ENCODE assay signal across 18 cellular contexts in genomic region chr7:149282331-149282655, GRCh38. TPM values are rescaled to one million over a fixed set of nuclear protein-coding genes. Genes with fewer than 3 reads are reported as not detected.
DNase-seq lines count a peak whose midpoint lies in the region; ATAC-seq lines count a peak whose summit lies in the region.
"Had no signal": no experiment of that assay in that cellular context is flagged by ENCODE, and none has a peak within 500 bp of the region (broad histone marks: within the 10 kb centered on the region; RNA-seq: fewer than 3 reads in every experiment).

No MANE protein-coding gene starts in this region.

- H3K9me3 Mint-ChIP-seq in activated CD4-positive, alpha-beta memory T cell treated with anti-CD3 and anti-CD28 coated beads for 36 hours, result no peaks in the 10 kb centered on the region
- H3K9me3 Mint-ChIP-seq in activated CD4-positive, alpha-beta memory T cell treated with anti-CD3 and anti-CD28 coated beads, Interleukin-2, amount 10 ng/mL, durations not matched to agents 7 days and 5 days, result no peaks in the 10 kb centered on the region
- H3K9me3 Mint-ChIP-seq in T-cell, result no peaks in the 10 kb centered on the region
- no peaks in the 10 kb centered on the region for H3K9me3 Mint-ChIP-seq in stimulated activated effector memory CD8-positive, alpha-beta T cell treated with anti-CD3 and anti-CD28 coated beads, Interleukin-12 subunit alpha, Interleukin-12 subunit beta, amount 100 ng/mL, for 72 hours
- H3K9me3 Mint-ChIP-seq: IgD-negative memory B cell had no signal

- DNase-seq in activated CD4-positive, alpha-beta memory T cell treated with anti-CD3 and anti-CD28 coated beads for 36 hours, result no peak
- no peak for DNase-seq in activated CD4-positive, alpha-beta memory T cell treated with anti-CD3 and anti-CD28 coated beads, Interleukin-2, amount 10 ng/mL, durations not matched to agents 7 days and 5 days
- no peak for DNase-seq in T-cell
- DNase-seq in mesenteric fat pad (ENCODE audit: low spot score), result peak; percentile 41
- no peak for DNase-seq in stimulated activated effector memory CD8-positive, alpha-beta T cell treated with anti-CD3 and anti-CD28 coated beads, Interleukin-12 subunit alpha, Interleukin-12 subunit beta, amount 100 ng/mL, for 72 hours (ENCODE audit: low spot score in 2 of 2)
- no peak for DNase-seq in ACHN
- no peak for DNase-seq in iPS-NIHi7 (ENCODE audit: extremely low spot score)
- no peak for DNase-seq in iPS-NIHi11 (ENCODE audit: low spot score)
- DNase-seq: GOT3, Karpas-422, MG63, NCI-H1048, NCI-H1436, NCI-H1930, NCI-H226, NCI-H524, PC-9 had no signal

- in situ Hi-C loops in ACHN (cut with HindIII; ENCODE audit: low pct_ligation_motif_present, low pct_unique_long_range_greater_than_20kb, low sequenced_read_pairs), result no loop called here

- no peaks in the 10 kb centered on the region for H3K27me3 Mint-ChIP-seq in activated CD4-positive, alpha-beta memory T cell treated with anti-CD3 and anti-CD28 coated beads for 36 hours
- no peaks in the 10 kb centered on the region for H3K27me3 Mint-ChIP-seq in activated CD4-positive, alpha-beta memory T cell treated with anti-CD3 and anti-CD28 coated beads, Interleukin-2, amount 10 ng/mL, durations not matched to agents 7 days and 5 days
- H3K27me3 Mint-ChIP-seq in T-cell, result no peaks in the 10 kb centered on the region
- H3K27me3 Mint-ChIP-seq: IgD-negative memory B cell had no signal

- ATAC-seq in T-cell (replicated peaks in 1 of 4), result no peak
- ATAC-seq in stimulated activated effector memory CD8-positive, alpha-beta T cell treated with anti-CD3 and anti-CD28 coated beads, Interleukin-12 subunit alpha, Interleukin-12 subunit beta, amount 100 ng/mL, for 72 hours, result no peak

- CTCF ChIA-PET in activated CD4-positive, alpha-beta memory T cell treated with anti-CD3 and anti-CD28 coated beads for 36 hours (lab: Charles Lee), result interaction anchor here (3.4 kb wide), 1 partner anchor 87 kb away, joined by 24 read pairs; the partner anchor contains the start of gene ZNF282
- CTCF ChIA-PET in activated CD4-positive, alpha-beta memory T cell treated with anti-CD3 and anti-CD28 coated beads, Interleukin-2, amount 10 ng/mL, durations not matched to agents 7 days and 5 days (lab: Charles Lee), result no interaction called here
- CTCF ChIA-PET in T-cell (lab: Charles Lee), result interaction anchor here in 1 of 2 donors (0.5 kb wide), 1 partner anchor 21 kb away, joined by 5 read pairs; no protein-coding TSS in a partner anchor

- H3K4me3 Mint-ChIP-seq in activated CD4-positive, alpha-beta memory T cell treated with anti-CD3 and anti-CD28 coated beads for 36 hours, result no peak overlapping the region
- H3K4me3 Mint-ChIP-seq in activated CD4-positive, alpha-beta memory T cell treated with anti-CD3 and anti-CD28 coated beads, Interleukin-2, amount 10 ng/mL, durations not matched to agents 7 days and 5 days, result no peak overlapping the region
- no peak overlapping the region for H3K4me3 Mint-ChIP-seq in T-cell
- H3K4me3 Mint-ChIP-seq in stimulated activated effector memory CD8-positive, alpha-beta T cell treated with anti-CD3 and anti-CD28 coated beads, Interleukin-12 subunit alpha, Interleukin-12 subunit beta, amount 100 ng/mL, for 72 hours, result no peak overlapping the region

- peak overlapping the region; percentile 51 for H3K27ac Mint-ChIP-seq in activated CD4-positive, alpha-beta memory T cell treated with anti-CD3 and anti-CD28 coated beads for 36 hours
- H3K27ac Mint-ChIP-seq in activated CD4-positive, alpha-beta memory T cell treated with anti-CD3 and anti-CD28 coated beads, Interleukin-2, amount 10 ng/mL, durations not matched to agents 7 days and 5 days, result no peak overlapping the region
- peak overlapping the region; percentile 65 to 85 for H3K27ac Mint-ChIP-seq in T-cell
- H3K27ac Mint-ChIP-seq in stimulated activated effector memory CD8-positive, alpha-beta T cell treated with anti-CD3 and anti-CD28 coated beads, Interleukin-12 subunit alpha, Interleukin-12 subunit beta, amount 100 ng/mL, for 72 hours, result peak overlapping the region; percentile 29
- H3K27ac Mint-ChIP-seq: IgD-negative memory B cell had no signal

- H3K36me3 Mint-ChIP-seq in activated CD4-positive, alpha-beta memory T cell treated with anti-CD3 and anti-CD28 coated beads for 36 hours, result peaks cover 27% of the 10 kb centered on the region
- H3K36me3 Mint-ChIP-seq in activated CD4-positive, alpha-beta memory T cell treated with anti-CD3 and anti-CD28 coated beads, Interleukin-2, amount 10 ng/mL, durations not matched to agents 7 days and 5 days (ENCODE audit: low read depth), result peaks cover 31% of the 10 kb centered on the region
- H3K36me3 Mint-ChIP-seq in T-cell, result peaks cover 26% of the 10 kb centered on the region
- peaks cover 50% of the 10 kb centered on the region for H3K36me3 Mint-ChIP-seq in stimulated activated effector memory CD8-positive, alpha-beta T cell treated with anti-CD3 and anti-CD28 coated beads, Interleukin-12 subunit alpha, Interleukin-12 subunit beta, amount 100 ng/mL, for 72 hours

- peaks cover 29% of the 10 kb centered on the region for H3K4me1 Mint-ChIP-seq in activated CD4-positive, alpha-beta memory T cell treated with anti-CD3 and anti-CD28 coated beads for 36 hours (ENCODE audit: low read depth)
- peaks cover 31% of the 10 kb centered on the region for H3K4me1 Mint-ChIP-seq in activated CD4-positive, alpha-beta memory T cell treated with anti-CD3 and anti-CD28 coated beads, Interleukin-2, amount 10 ng/mL, durations not matched to agents 7 days and 5 days
- H3K4me1 Mint-ChIP-seq in T-cell, result peaks cover 30 to 40% (median 37%) of the 10 kb centered on the region in 3 donors
- H3K4me1 Mint-ChIP-seq in stimulated activated effector memory CD8-positive, alpha-beta T cell treated with anti-CD3 and anti-CD28 coated beads, Interleukin-12 subunit alpha, Interleukin-12 subunit beta, amount 100 ng/mL, for 72 hours, result peaks cover 35% of the 10 kb centered on the region

- POLR2A ChIA-PET in activated CD4-positive, alpha-beta memory T cell treated with anti-CD3 and anti-CD28 coated beads for 36 hours (lab: Charles Lee), result no interaction called here
- POLR2A ChIA-PET in activated CD4-positive, alpha-beta memory T cell treated with anti-CD3 and anti-CD28 coated beads, Interleukin-2, amount 10 ng/mL, durations not matched to agents 7 days and 5 days (lab: Charles Lee), result no interaction called here
- POLR2A ChIA-PET in T-cell (lab: Charles Lee), result no interaction called here

- intact Hi-C loops in activated CD4-positive, alpha-beta memory T cell treated with anti-CD3 and anti-CD28 coated beads for 36 hours (cut with micrococcal nuclease), result no loop called here

RNA-seq across cellular contexts. Expression of gene ZNF783, which starts 20.3 kb away (rescaled TPM):
- 10 to 100 TPM; 15.5 to 17.1 TPM for total RNA-seq in activated CD4-positive, alpha-beta memory T cell treated with anti-CD3 and anti-CD28 coated beads for 36 hours
- total RNA-seq in activated CD4-positive, alpha-beta memory T cell treated with anti-CD3 and anti-CD28 coated beads, Interleukin-2, amount 10 ng/mL, durations not matched to agents 7 days and 5 days, result 10 to 100 TPM; 14.4 to 15.8 TPM
- total RNA-seq in T-cell, result 10 to 100 TPM; 31.1 to 49.4 (median 46.6) TPM
- total RNA-seq in mesenteric fat pad, result 12.2 TPM

RNA-seq across cellular contexts. Expression of gene ZNF212, which starts 42.8 kb away (rescaled TPM):
- 10 to 100 TPM; 21.5 to 21.9 TPM for total RNA-seq in activated CD4-positive, alpha-beta memory T cell treated with anti-CD3 and anti-CD28 coated beads for 36 hours
- total RNA-seq in activated CD4-positive, alpha-beta memory T cell treated with anti-CD3 and anti-CD28 coated beads, Interleukin-2, amount 10 ng/mL, durations not matched to agents 7 days and 5 days, result 10 to 100 TPM; 13.5 to 14.5 TPM
- 10 to 100 TPM; 14.1 to 21.7 (median 19.6) TPM for total RNA-seq in T-cell
- total RNA-seq in mesenteric fat pad, result 5.1 TPM
